Comparison of ENCODE assay signal across 8 cellular contexts in the genomic region with DNA sequence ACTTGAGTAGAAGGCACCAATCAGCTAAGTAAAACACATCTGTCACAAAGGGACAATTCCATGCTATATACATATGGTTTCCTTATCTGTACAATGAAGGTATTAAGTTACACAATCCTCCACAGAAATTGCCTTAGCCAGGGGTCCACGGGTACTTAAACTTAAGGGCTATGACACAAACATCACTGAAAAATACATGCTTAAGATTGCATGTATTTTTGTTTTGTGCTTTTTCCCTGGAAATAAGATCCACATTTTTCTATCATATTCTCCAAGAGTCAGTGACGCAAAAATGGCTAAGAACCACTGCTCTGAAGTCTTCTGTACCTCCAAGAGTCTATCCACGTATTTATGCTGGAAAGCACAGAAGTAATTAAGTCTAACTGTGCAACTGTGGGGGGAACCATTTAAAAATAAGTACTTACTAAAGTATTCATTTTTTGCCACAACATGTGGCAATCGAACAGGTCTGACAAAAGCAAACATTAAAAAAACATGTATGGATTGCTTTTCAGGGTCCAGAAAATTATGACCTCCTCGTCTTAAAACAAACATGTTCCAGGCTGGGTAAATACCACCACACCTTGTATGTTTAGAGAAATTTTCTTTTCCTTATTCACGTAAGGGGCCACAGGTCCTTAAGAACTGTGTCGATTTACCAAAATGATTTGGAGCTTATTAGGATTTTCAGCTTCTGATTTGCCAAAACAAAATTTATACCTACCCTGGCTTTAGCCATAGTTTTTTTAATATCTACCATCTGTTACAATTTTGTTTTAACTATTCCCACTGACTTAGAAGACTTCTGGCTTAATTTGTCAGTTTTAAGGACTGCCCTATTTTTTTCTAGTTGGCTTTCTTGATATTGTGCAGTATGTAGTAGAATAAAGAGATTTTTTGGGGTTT. TPM values are rescaled to one million over a fixed set of nuclear protein-coding genes. Genes with fewer than 3 reads are reported as not detected.
DNase-seq lines count a peak whose midpoint lies in the region; ATAC-seq, FAIRE-seq and TF ChIP-seq lines count a peak whose summit lies in the region.

No MANE protein-coding gene starts in this region.

- H3K27ac ChIP-seq in small intestine (ENCODE audit: low read depth in 1 of 2, low read length in 1 of 2), result no peak overlapping the region

- DNase-seq in HAP-1 (ENCODE audit: low spot score in 2 of 2) (no peak), glutamatergic neuron (no peak), small intestine (peak; percentile 29), NCI-H526 treated with DMSO at 0.1 percent for 48 hours (lab: John Stamatoyannopoulos, UW) (no peak), SKM-1 (lab: John Stamatoyannopoulos, UW; ENCODE audit: unreplicated experiment) (no peak), AML-193 (lab: John Stamatoyannopoulos, UW) (no peak)
- DNase-seq in activated CD4-positive, alpha-beta memory T cell treated with anti-CD3 and anti-CD28 coated beads for 36 hours, result no peak

- H3K4me3 ChIP-seq in HAP-1 (peak overlapping the region; percentile 95; the same call in 1 of the 2 replicates), small intestine (ENCODE audit: low read depth in 1 of 2, low read length in 2 of 2) (peak overlapping the region; percentile 35 to 95)

- H3K36me3 Mint-ChIP-seq in activated CD4-positive, alpha-beta memory T cell treated with anti-CD3 and anti-CD28 coated beads for 36 hours, result peaks cover 70% of the 10 kb centered on the region
- H3K36me3 Mint-ChIP-seq in glutamatergic neuron (ENCODE audit: unreplicated experiment), result peaks cover 5% of the 10 kb centered on the region

- no peak for ATAC-seq in GM21723 (IDR thresholded peaks at IDR 0.05; ENCODE audit: unreplicated experiment)

- WGBS in small intestine, 3 donors, result 27 to 38% (median 35%) methylated on average over 7 of the region's 7 CpGs

- peaks cover 6% of the 10 kb centered on the region for H3K27me3 Mint-ChIP-seq in activated CD4-positive, alpha-beta memory T cell treated with anti-CD3 and anti-CD28 coated beads for 36 hours
- H3K27me3 Mint-ChIP-seq in glutamatergic neuron (ENCODE audit: unreplicated experiment), result peaks cover 15% of the 10 kb centered on the region

- H3K27me3 ChIP-seq in HAP-1 (ENCODE audit: low read depth), result no peaks in the 10 kb centered on the region
- H3K27me3 ChIP-seq in small intestine (ENCODE audit: control insufficient read depth in 2 of 2, insufficient read depth in 2 of 2, low read length in 2 of 2), result no peaks in the 10 kb centered on the region

- H3K4me1 Mint-ChIP-seq in activated CD4-positive, alpha-beta memory T cell treated with anti-CD3 and anti-CD28 coated beads for 36 hours (ENCODE audit: low read depth), result peaks cover 68% of the 10 kb centered on the region
- peaks cover 20% of the 10 kb centered on the region for H3K4me1 Mint-ChIP-seq in glutamatergic neuron (ENCODE audit: low read depth, unreplicated experiment)

- peaks cover 72% of the 10 kb centered on the region for H3K36me3 ChIP-seq in HAP-1 (replicated peaks)
- peaks cover 23 to 26% of the 10 kb centered on the region in 2 donors for H3K36me3 ChIP-seq in small intestine (ENCODE audit: control insufficient read depth in 2 of 2, insufficient read depth in 2 of 2, low read length in 2 of 2)

- intact Hi-C loops in activated CD4-positive, alpha-beta memory T cell treated with anti-CD3 and anti-CD28 coated beads for 36 hours (cut with micrococcal nuclease), result loop anchor here (5.0 to 10.0 kb wide), 5 partner anchors 425 to 1828 kb away; a partner anchor contains a TSS

- no peaks in the 10 kb centered on the region for H3K9me3 ChIP-seq in HAP-1
- H3K9me3 ChIP-seq in small intestine (ENCODE audit: control insufficient read depth, low read depth), result no peaks in the 10 kb centered on the region

- H3K27ac Mint-ChIP-seq in activated CD4-positive, alpha-beta memory T cell treated with anti-CD3 and anti-CD28 coated beads for 36 hours, result peak overlapping the region; percentile 99
- no peak overlapping the region for H3K27ac Mint-ChIP-seq in glutamatergic neuron (ENCODE audit: unreplicated experiment)

- peak overlapping the region; percentile 95 for H3K4me3 Mint-ChIP-seq in activated CD4-positive, alpha-beta memory T cell treated with anti-CD3 and anti-CD28 coated beads for 36 hours
- H3K4me3 Mint-ChIP-seq in glutamatergic neuron (ENCODE audit: unreplicated experiment), result peak overlapping the region; percentile 95

- in situ Hi-C loops in HAP-1 (cut with MboI; ENCODE audit: low sequenced_read_pairs), result no loop called here

- POLR2A ChIA-PET in activated CD4-positive, alpha-beta memory T cell treated with anti-CD3 and anti-CD28 coated beads for 36 hours (lab: Charles Lee), result interaction anchor here (1.1 to 5.6 kb wide), 9 partner anchors 12 to 187 kb away, joined by 3 to 42 read pairs (median 6); a partner anchor contains a TSS

- CTCF ChIA-PET in activated CD4-positive, alpha-beta memory T cell treated with anti-CD3 and anti-CD28 coated beads for 36 hours (lab: Charles Lee), result interaction anchor here (0.7 to 1.3 kb wide), 2 partner anchors 67 to 292 kb away, joined by 3 to 7 read pairs; no protein-coding TSS in a partner anchor

- H3K9me3 Mint-ChIP-seq in activated CD4-positive, alpha-beta memory T cell treated with anti-CD3 and anti-CD28 coated beads for 36 hours, result no peaks in the 10 kb centered on the region
- peaks cover 19% of the 10 kb centered on the region for H3K9me3 Mint-ChIP-seq in glutamatergic neuron (ENCODE audit: unreplicated experiment)

- FAIRE-seq in small intestine (lab: Jason Lieb, UNC), result no peak

- no peak for TF ChIP-seq CTCF in glutamatergic neuron (IDR thresholded peaks at IDR 0.05; ENCODE audit: partially characterized antibody, unreplicated experiment)

- peaks cover 21% of the 10 kb centered on the region for H3K4me1 ChIP-seq in HAP-1
- H3K4me1 ChIP-seq in small intestine (ENCODE audit: control insufficient read depth in 2 of 2, insufficient read depth in 1 of 2, low read depth in 1 of 2, low read length in 1 of 2), result peaks cover 11% of the 10 kb centered on the region in 2 donors

RNA-seq across cellular contexts. Expression of a gene that starts 2.8 kb away (rescaled TPM):
- 100 to 1,000 TPM; 173 to 187 TPM for total RNA-seq in activated CD4-positive, alpha-beta memory T cell treated with anti-CD3 and anti-CD28 coated beads for 36 hours
- 262 TPM for total RNA-seq in glutamatergic neuron (ENCODE audit: unreplicated experiment)
- polyA plus RNA-seq in small intestine, result 10 to 100 TPM; 27.8 to 69.4 (median 32.9) TPM
